ENCODE assay signal across 9 cellular contexts in genomic region chr3:122074621-122075265, GRCh38. TPM values are rescaled to one million over a fixed set of nuclear protein-coding genes. Genes with fewer than 3 reads are reported as not detected.
DNase-seq lines count a peak whose midpoint lies in the region; ATAC-seq and TF ChIP-seq lines count a peak whose summit lies in the region.
"Had no signal": no experiment of that assay in that cellular context is flagged by ENCODE, and none has a peak within 500 bp of the region (broad histone marks: within the 10 kb centered on the region; RNA-seq: fewer than 3 reads in every experiment).

No MANE protein-coding gene starts in this region.

- TF ChIP-seq POLR2A in Peyer's patch (IDR thresholded peaks at IDR 0.05), result no peak

- peak in 2 of 3 donors; percentile 51 to 62 for DNase-seq in Peyer's patch
- peak; percentile 51 to 62 for DNase-seq in psoas muscle
- DNase-seq in DMS79 (lab: John Stamatoyannopoulos, UW), result no peak
- no peak for DNase-seq in ecto neural progenitor cell (ENCODE audit: low spot score)
- no peak for DNase-seq in foreskin melanocyte
- DNase-seq in MCF 10A (ENCODE audit: unreplicated experiment), result no peak

- H3K9me3 Mint-ChIP-seq in MCF 10A (ENCODE audit: unreplicated experiment), result no peaks in the 10 kb centered on the region

- no TSS peak for BruUV-seq in MCF 10A (replicated peaks; lab: Mats Ljungman, UMichigan)

- H3K9me3 ChIP-seq in Peyer's patch, result no peaks in the 10 kb centered on the region
- no peaks in the 10 kb centered on the region for H3K9me3 ChIP-seq in psoas muscle

- H3K27me3 ChIP-seq in Peyer's patch (no peaks in the 10 kb centered on the region), psoas muscle (ENCODE audit: insufficient read depth in 3 of 3, low read length in 2 of 3) (no peaks in the 10 kb centered on the region)

- no peaks in the 10 kb centered on the region for H3K4me1 Mint-ChIP-seq in MCF 10A (ENCODE audit: insufficient read depth, unreplicated experiment)

- no peaks in the 10 kb centered on the region for H3K36me3 Mint-ChIP-seq in MCF 10A (ENCODE audit: insufficient read depth, unreplicated experiment)

- no peak overlapping the region for H3K4me3 ChIP-seq in Peyer's patch
- no peak overlapping the region for H3K4me3 ChIP-seq in psoas muscle

- peak overlapping the region in 1 of 4 donors; percentile 53 for H3K27ac ChIP-seq in Peyer's patch
- H3K27ac ChIP-seq in psoas muscle, result no peak overlapping the region
- H3K27ac ChIP-seq: KMS-11 had no signal

- CTCF ChIA-PET in MCF 10A (lab: Yijun Ruan, JAX), result interaction anchor here (0.5 to 0.8 kb wide), 2 partner anchors 9 to 38 kb away, joined by 3 to 4 read pairs; no protein-coding TSS in a partner anchor

- no peaks in the 10 kb centered on the region for H3K36me3 ChIP-seq in Peyer's patch
- no peaks in the 10 kb centered on the region for H3K36me3 ChIP-seq in psoas muscle (ENCODE audit: insufficient read depth in 1 of 2, low read depth in 1 of 2)

- intact Hi-C loops in psoas muscle (cut with DNase I), result no loop called here
- intact Hi-C loops in MCF 10A (cut with micrococcal nuclease), result no loop called here

- POLR2A ChIA-PET in MCF 10A (lab: Yijun Ruan, JAX), result no interaction called here

- H3K4me1 ChIP-seq in Peyer's patch (peaks cover 0 to 3% (median 0%) of the 10 kb centered on the region in 4 donors), psoas muscle (no peaks in the 10 kb centered on the region)

- TF ChIP-seq CTCF in Peyer's patch (IDR thresholded peaks at IDR 0.05) (no peak), psoas muscle (IDR thresholded peaks at IDR 0.05) (no peak), MCF 10A (IDR thresholded peaks at IDR 0.05; ENCODE audit: unreplicated experiment) (no peak)

- no peaks in the 10 kb centered on the region for H3K27me3 Mint-ChIP-seq in MCF 10A (ENCODE audit: insufficient read depth, unreplicated experiment)

- peak; percentile 61 for ATAC-seq in GM19023 (IDR thresholded peaks at IDR 0.05; ENCODE audit: unreplicated experiment)
- ATAC-seq in HG02870 (IDR thresholded peaks at IDR 0.05; ENCODE audit: unreplicated experiment), result peak; percentile 58
- peak in 1 of 4 donors; percentile 48 for ATAC-seq in psoas muscle

- H3K4me3 Mint-ChIP-seq in MCF 10A (ENCODE audit: unreplicated experiment), result no peak overlapping the region

- H3K27ac Mint-ChIP-seq in MCF 10A (ENCODE audit: low read depth, unreplicated experiment), result no peak overlapping the region

- 67 to 81% (median 70%) methylated on average over 6 of the region's 6 CpGs for WGBS in psoas muscle, 3 donors

RNA-seq across cellular contexts. Expression of gene CD86, which starts 19.6 kb away (rescaled TPM):
- total RNA-seq in Peyer's patch, result 10 to 100 TPM in 1 of 4 donors, 1 to 10 TPM in 1, not detected in 2; 1.7 to 10.7 TPM
- total RNA-seq in psoas muscle, result 1 to 10 TPM in 2 of 4 donors, under 1 TPM in 2; 0.71 to 1.4 (median 0.99) TPM
- under 1 TPM; 0.16 to 0.40 (median 0.24) TPM for polyA plus RNA-seq in psoas muscle
- total RNA-seq in MCF 10A (2022), result not detected in 2 replicates

RNA-seq across cellular contexts. Expression of gene ILDR1, which starts 52.7 kb away (rescaled TPM):
- total RNA-seq in Peyer's patch (1 to 10 TPM; 3.7 to 5.8 (median 4.5) TPM), psoas muscle (not detected), MCF 10A (2022) (0.23 TPM in 1 of 2 replicates, not detected in the other)
- not detected for polyA plus RNA-seq in psoas muscle

Comparison
In these comparisons a context has a peak if more than half of its experiments do, and no peak if none do; other contexts are left out.
1. DNase-seq: peak in Peyer's patch (2 of 3) and psoas muscle (2 of 2); none in DMS79 (single experiment), ecto neural progenitor cell (single experiment), foreskin melanocyte (single experiment) and MCF 10A (single experiment).